In genomic region chr6:74451953-74452352, GRCh38 we compare ENCODE assay signal across 31 cellular contexts.
"Had no signal": no experiment of that assay in that cellular context is flagged by ENCODE, and none has a peak within 500 bp of the region (broad histone marks: within the 10 kb centered on the region; RNA-seq: fewer than 3 reads in every experiment).

No MANE protein-coding gene starts in this region.

- H3K27me3 ChIP-seq: ascending aorta, body of pancreas, SJSA1 had no signal

- ATAC-seq: activated naive CD4-positive, alpha-beta T cell treated with anti-CD3 and anti-CD28 coated beads, Interleukin-2, amount 50 U/mL, for 72 hours; activated naive CD8-positive, alpha-beta T cell treated with anti-CD3 and anti-CD28 coated beads, Interleukin-2, amount 50 U/mL, for 24 hours; activated T-cell treated with anti-CD3 and anti-CD28 coated beads, Interleukin-2, amount 50 U/mL, for 4 hours; body of pancreas; Panc1; T-helper 17 cell had no signal

- H3K4me3 ChIP-seq: ascending aorta, body of pancreas, SJSA1 had no signal

- H3K4me3 Mint-ChIP-seq: activated CD4-positive, alpha-beta memory T cell treated with anti-CD3 and anti-CD28 coated beads for 36 hours; activated CD4-positive, alpha-beta T cell treated with anti-CD3 and anti-CD28 coated beads, Interleukin-2, amount 10 ng/mL, durations not matched to agents 7 days and 5 days; activated naive CD8-positive, alpha-beta T cell treated with anti-CD3 and anti-CD28 coated beads, Interleukin-2, amount 50 U/mL, for 24 hours; activated T-cell treated with anti-CD3 and anti-CD28 coated beads, Interleukin-2, amount 50 U/mL, for 4 hours; central memory CD8-positive, alpha-beta T cell; T-helper 17 cell had no signal

- H3K27me3 Mint-ChIP-seq: activated CD4-positive, alpha-beta memory T cell treated with anti-CD3 and anti-CD28 coated beads for 36 hours; activated CD4-positive, alpha-beta T cell treated with anti-CD3 and anti-CD28 coated beads, Interleukin-2, amount 10 ng/mL, durations not matched to agents 7 days and 5 days; activated naive CD8-positive, alpha-beta T cell treated with anti-CD3 and anti-CD28 coated beads, Interleukin-2, amount 50 U/mL, for 24 hours; central memory CD8-positive, alpha-beta T cell; T-helper 17 cell had no signal

- H3K27ac Mint-ChIP-seq: activated CD4-positive, alpha-beta memory T cell treated with anti-CD3 and anti-CD28 coated beads for 36 hours; activated CD4-positive, alpha-beta T cell treated with anti-CD3 and anti-CD28 coated beads, Interleukin-2, amount 10 ng/mL, durations not matched to agents 7 days and 5 days; activated naive CD4-positive, alpha-beta T cell treated with anti-CD3 and anti-CD28 coated beads, Interleukin-2, amount 50 U/mL, for 72 hours; activated naive CD8-positive, alpha-beta T cell treated with anti-CD3 and anti-CD28 coated beads, Interleukin-2, amount 50 U/mL, for 24 hours; T-helper 17 cell had no signal

- H3K36me3 ChIP-seq: ascending aorta, SJSA1 had no signal

- H3K36me3 Mint-ChIP-seq: activated CD4-positive, alpha-beta memory T cell treated with anti-CD3 and anti-CD28 coated beads for 36 hours; activated naive CD4-positive, alpha-beta T cell treated with anti-CD3 and anti-CD28 coated beads, Interleukin-2, amount 50 U/mL, for 72 hours had no signal

- H3K4me1 Mint-ChIP-seq: activated CD4-positive, alpha-beta T cell treated with anti-CD3 and anti-CD28 coated beads, Interleukin-2, amount 10 ng/mL, durations not matched to agents 7 days and 5 days; activated naive CD8-positive, alpha-beta T cell treated with anti-CD3 and anti-CD28 coated beads, Interleukin-2, amount 50 U/mL, for 24 hours; central memory CD8-positive, alpha-beta T cell; T-helper 17 cell had no signal

- H3K4me1 ChIP-seq: ascending aorta, body of pancreas had no signal

- DNase-seq: activated CD4-positive, alpha-beta memory T cell treated with anti-CD3 and anti-CD28 coated beads for 36 hours; activated CD4-positive, alpha-beta T cell treated with anti-CD3 and anti-CD28 coated beads, Interleukin-2, amount 10 ng/mL, durations not matched to agents 7 days and 5 days; activated CD4-positive, CD25-positive, alpha-beta regulatory T cell; activated CD8-positive, alpha-beta memory T cell treated with anti-CD3 and anti-CD28 coated beads for 24 hours; activated effector memory CD4-positive, alpha-beta T cell treated with anti-CD3 and anti-CD28 coated beads, Interleukin-2, amount 50 U/mL, for 16 hours; activated naive CD4-positive, alpha-beta T cell treated with Interleukin-2 at 50 U/mL for 16 hours; activated naive CD8-positive, alpha-beta T cell treated with anti-CD3 and anti-CD28 coated beads, Interleukin-2, amount 50 U/mL, for 24 hours; activated T-cell treated with anti-CD3 and anti-CD28 coated beads, Interleukin-2, amount 50 U/mL, for 4 hours; amniotic stem cell; body of pancreas; Kasumi-1; NCI-H1048; NCI-H146; NCI-H187 treated with DMSO at 0.1 percent for 48 hours; NCI-H2081 treated with DMSO at 0.1 percent for 48 hours; NCI-H2171 treated with DMSO at 0.1 percent for 48 hours; NCI-H226; NCI-H510A; NCI-H526 treated with DMSO at 0.1 percent for 48 hours; NCI-H82; NK-92 treated with Interleukin-12 subunit alpha and Interleukin-12 subunit beta, amount 100 ng/mL, for 24 hours; OCI-M1; Right ventricle myocardium superior; T-helper 17 cell; T-helper 9 cell had no signal

- H3K9me3 Mint-ChIP-seq: activated CD4-positive, alpha-beta memory T cell treated with anti-CD3 and anti-CD28 coated beads for 36 hours; activated CD4-positive, alpha-beta T cell treated with anti-CD3 and anti-CD28 coated beads, Interleukin-2, amount 10 ng/mL, durations not matched to agents 7 days and 5 days; activated naive CD8-positive, alpha-beta T cell treated with anti-CD3 and anti-CD28 coated beads, Interleukin-2, amount 50 U/mL, for 24 hours had no signal

- H3K27ac ChIP-seq: ascending aorta, body of pancreas, RWPE1, SJSA1 had no signal

- H3K9me3 ChIP-seq: ascending aorta, body of pancreas, SJSA1 had no signal
